8 cellular contexts compared by ENCODE assay signal in the genomic region with DNA sequence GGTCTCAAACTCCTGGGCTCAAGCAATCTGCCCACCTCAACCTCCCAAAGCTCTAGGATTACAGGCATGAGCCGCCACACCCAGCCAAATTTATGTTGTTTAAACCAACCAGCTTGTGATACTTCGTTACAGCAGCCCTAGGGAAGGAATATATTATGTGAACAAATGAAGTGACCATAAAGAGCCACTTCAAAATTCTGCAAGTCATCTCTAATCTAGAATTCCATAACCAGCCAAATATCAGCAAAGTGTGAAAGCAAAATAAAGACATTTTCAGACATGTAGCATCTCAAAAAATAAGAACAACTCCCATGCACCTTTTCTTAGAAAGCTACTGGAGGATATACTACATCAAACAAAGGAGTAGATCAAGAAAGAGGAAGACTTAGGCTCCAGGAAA. TPM values are rescaled to one million over a fixed set of nuclear protein-coding genes. Genes with fewer than 3 reads are reported as not detected.
"Had no signal": no experiment of that assay in that cellular context is flagged by ENCODE, and none has a peak within 500 bp of the region (broad histone marks: within the 10 kb centered on the region; RNA-seq: fewer than 3 reads in every experiment).

No MANE protein-coding gene starts in this region.

- DNase-seq: GDM1, GF-D8 had no signal

- ATAC-seq: GM12878 had no signal

- H3K4me3 ChIP-seq: GM12878 had no signal

- FAIRE-seq: G401.6, GM12878, GM12891, GM12892, GM18507, GM19239 had no signal

RNA-seq across cellular contexts. Expression of a gene that starts 36.0 kb away (rescaled TPM):
- total RNA-seq: GM12878 had no signal
- polyA plus RNA-seq: GM12878 had no signal
